1 cellular context compared by ENCODE assay signal in genomic region chr19:1725100-1726064, GRCh38.
A peak's percentile ranks its signal among the peaks of the same experiment; 100 is the strongest.
TF ChIP-seq lines count a peak whose summit lies in the region.

No MANE protein-coding gene starts in this region.

TF ChIP-seq in HepG2, 621 proteins besides CTCF, POLR2A, EP300 and RAD21 (continued from another document):
- TF ChIP-seq ZUFSP (CRISPR knock-in tag; IDR thresholded peaks at IDR 0.05; ENCODE audit: borderline replicate concordance) (no peak), NFYC (CRISPR knock-in tag; IDR thresholded peaks at IDR 0.05) (peak; percentile 40; the same call in 1 of the 2 replicates), ZBTB40 (IDR thresholded peaks at IDR 0.05) (no peak), ZBTB40 (CRISPR knock-in tag; IDR thresholded peaks at IDR 0.05) (peak; percentile 82; the same call in 1 of the 2 replicates), ZFP82 (CRISPR knock-in tag; IDR thresholded peaks at IDR 0.05; ENCODE audit: borderline replicate concordance) (no peak), MYC (CRISPR knock-in tag; IDR thresholded peaks at IDR 0.05; ENCODE audit: borderline replicate concordance) (peak; percentile 26; the same call in 1 of the 2 replicates), ZNF441 (CRISPR knock-in tag; IDR thresholded peaks at IDR 0.05; ENCODE audit: borderline replicate concordance) (0 out of 2 replicates have a peak, but pooled peaks have one; percentile 30), ZNF431 (CRISPR knock-in tag; IDR thresholded peaks at IDR 0.05; ENCODE audit: borderline replicate concordance, low read depth) (no peak), ARNT (IDR thresholded peaks at IDR 0.05) (no peak), HDAC1 (CRISPR knock-in tag; IDR thresholded peaks at IDR 0.05) (0 out of 2 replicates have a peak, but pooled peaks have one; percentile 41), SAFB2 (CRISPR knock-in tag; IDR thresholded peaks at IDR 0.05; ENCODE audit: borderline replicate concordance, low read depth) (no peak), PRDM4 (CRISPR knock-in tag; IDR thresholded peaks at IDR 0.05; ENCODE audit: borderline replicate concordance) (no peak), ONECUT2 (CRISPR knock-in tag; IDR thresholded peaks at IDR 0.05) (peak; percentile 90), ETV5 (CRISPR knock-in tag; IDR thresholded peaks at IDR 0.05; ENCODE audit: borderline replicate concordance) (peak; percentile 61; the same call in 1 of the 2 replicates), HHEX (CRISPR knock-in tag; IDR thresholded peaks at IDR 0.05) (no peak), ELF1 (CRISPR knock-in tag; IDR thresholded peaks at IDR 0.05) (peak; percentile 62), PRPF4 (IDR thresholded peaks at IDR 0.05; ENCODE audit: low read depth, low read length, poor library complexity, severe bottlenecking) (no peak), CREM (IDR thresholded peaks at IDR 0.05) (no peak), CREM (CRISPR knock-in tag; IDR thresholded peaks at IDR 0.05) (no peak), PHF21A (CRISPR knock-in tag; IDR thresholded peaks at IDR 0.05) (0 out of 2 replicates have a peak, but pooled peaks have one; percentile 45), GABPA (IDR thresholded peaks at IDR 0.05; ENCODE audit: low read depth, low read length) (no peak), GABPA (CRISPR knock-in tag; IDR thresholded peaks at IDR 0.05; ENCODE audit: low read depth) (peak; percentile 32; the same call in 1 of the 2 replicates), CCDC6 (CRISPR knock-in tag; IDR thresholded peaks at IDR 0.05) (no peak), ZNF784 (CRISPR knock-in tag; IDR thresholded peaks at IDR 0.05; ENCODE audit: borderline replicate concordance) (no peak), JDP2 (CRISPR knock-in tag; IDR thresholded peaks at IDR 0.05; ENCODE audit: borderline replicate concordance) (no peak), MAX (IDR thresholded peaks at IDR 0.05) (peak; percentile 79), HOXA7 (CRISPR knock-in tag; IDR thresholded peaks at IDR 0.05) (no peak), ZNF224 (CRISPR knock-in tag; IDR thresholded peaks at IDR 0.05) (no peak), AHR (CRISPR knock-in tag; IDR thresholded peaks at IDR 0.05) (no peak), ZBTB7A (CRISPR knock-in tag; IDR thresholded peaks at IDR 0.05) (no peak), FOSL1 (CRISPR knock-in tag; IDR thresholded peaks at IDR 0.05; ENCODE audit: borderline replicate concordance) (no peak)
- TF ChIP-seq, protein P1, sequence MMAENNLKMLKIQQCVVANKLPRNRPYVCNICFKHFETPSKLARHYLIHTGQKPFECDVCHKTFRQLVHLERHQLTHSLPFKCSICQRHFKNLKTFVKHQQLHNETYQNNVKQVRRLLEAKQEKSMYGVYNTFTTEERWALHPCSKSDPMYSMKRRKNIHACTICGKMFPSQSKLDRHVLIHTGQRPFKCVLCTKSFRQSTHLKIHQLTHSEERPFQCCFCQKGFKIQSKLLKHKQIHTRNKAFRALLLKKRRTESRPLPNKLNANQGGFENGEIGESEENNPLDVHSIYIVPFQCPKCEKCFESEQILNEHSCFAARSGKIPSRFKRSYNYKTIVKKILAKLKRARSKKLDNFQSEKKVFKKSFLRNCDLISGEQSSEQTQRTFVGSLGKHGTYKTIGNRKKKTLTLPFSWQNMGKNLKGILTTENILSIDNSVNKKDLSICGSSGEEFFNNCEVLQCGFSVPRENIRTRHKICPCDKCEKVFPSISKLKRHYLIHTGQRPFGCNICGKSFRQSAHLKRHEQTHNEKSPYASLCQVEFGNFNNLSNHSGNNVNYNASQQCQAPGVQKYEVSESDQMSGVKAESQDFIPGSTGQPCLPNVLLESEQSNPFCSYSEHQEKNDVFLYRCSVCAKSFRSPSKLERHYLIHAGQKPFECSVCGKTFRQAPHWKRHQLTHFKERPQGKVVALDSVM (CRISPR knock-in tag; IDR thresholded peaks at IDR 0.05): peak; percentile 93
- TF ChIP-seq, protein P2, sequence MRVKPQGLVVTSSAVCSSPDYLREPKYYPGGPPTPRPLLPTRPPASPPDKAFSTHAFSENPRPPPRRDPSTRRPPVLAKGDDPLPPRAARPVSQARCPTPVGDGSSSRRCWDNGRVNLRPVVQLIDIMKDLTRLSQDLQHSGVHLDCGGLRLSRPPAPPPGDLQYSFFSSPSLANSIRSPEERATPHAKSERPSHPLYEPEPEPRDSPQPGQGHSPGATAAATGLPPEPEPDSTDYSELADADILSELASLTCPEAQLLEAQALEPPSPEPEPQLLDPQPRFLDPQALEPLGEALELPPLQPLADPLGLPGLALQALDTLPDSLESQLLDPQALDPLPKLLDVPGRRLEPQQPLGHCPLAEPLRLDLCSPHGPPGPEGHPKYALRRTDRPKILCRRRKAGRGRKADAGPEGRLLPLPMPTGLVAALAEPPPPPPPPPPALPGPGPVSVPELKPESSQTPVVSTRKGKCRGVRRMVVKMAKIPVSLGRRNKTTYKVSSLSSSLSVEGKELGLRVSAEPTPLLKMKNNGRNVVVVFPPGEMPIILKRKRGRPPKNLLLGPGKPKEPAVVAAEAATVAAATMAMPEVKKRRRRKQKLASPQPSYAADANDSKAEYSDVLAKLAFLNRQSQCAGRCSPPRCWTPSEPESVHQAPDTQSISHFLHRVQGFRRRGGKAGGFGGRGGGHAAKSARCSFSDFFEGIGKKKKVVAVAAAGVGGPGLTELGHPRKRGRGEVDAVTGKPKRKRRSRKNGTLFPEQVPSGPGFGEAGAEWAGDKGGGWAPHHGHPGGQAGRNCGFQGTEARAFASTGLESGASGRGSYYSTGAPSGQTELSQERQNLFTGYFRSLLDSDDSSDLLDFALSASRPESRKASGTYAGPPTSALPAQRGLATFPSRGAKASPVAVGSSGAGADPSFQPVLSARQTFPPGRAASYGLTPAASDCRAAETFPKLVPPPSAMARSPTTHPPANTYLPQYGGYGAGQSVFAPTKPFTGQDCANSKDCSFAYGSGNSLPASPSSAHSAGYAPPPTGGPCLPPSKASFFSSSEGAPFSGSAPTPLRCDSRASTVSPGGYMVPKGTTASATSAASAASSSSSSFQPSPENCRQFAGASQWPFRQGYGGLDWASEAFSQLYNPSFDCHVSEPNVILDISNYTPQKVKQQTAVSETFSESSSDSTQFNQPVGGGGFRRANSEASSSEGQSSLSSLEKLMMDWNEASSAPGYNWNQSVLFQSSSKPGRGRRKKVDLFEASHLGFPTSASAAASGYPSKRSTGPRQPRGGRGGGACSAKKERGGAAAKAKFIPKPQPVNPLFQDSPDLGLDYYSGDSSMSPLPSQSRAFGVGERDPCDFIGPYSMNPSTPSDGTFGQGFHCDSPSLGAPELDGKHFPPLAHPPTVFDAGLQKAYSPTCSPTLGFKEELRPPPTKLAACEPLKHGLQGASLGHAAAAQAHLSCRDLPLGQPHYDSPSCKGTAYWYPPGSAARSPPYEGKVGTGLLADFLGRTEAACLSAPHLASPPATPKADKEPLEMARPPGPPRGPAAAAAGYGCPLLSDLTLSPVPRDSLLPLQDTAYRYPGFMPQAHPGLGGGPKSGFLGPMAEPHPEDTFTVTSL (CRISPR knock-in tag; IDR thresholded peaks at IDR 0.05; ENCODE audit: borderline replicate concordance): no peak
- TF ChIP-seq, protein P3, sequence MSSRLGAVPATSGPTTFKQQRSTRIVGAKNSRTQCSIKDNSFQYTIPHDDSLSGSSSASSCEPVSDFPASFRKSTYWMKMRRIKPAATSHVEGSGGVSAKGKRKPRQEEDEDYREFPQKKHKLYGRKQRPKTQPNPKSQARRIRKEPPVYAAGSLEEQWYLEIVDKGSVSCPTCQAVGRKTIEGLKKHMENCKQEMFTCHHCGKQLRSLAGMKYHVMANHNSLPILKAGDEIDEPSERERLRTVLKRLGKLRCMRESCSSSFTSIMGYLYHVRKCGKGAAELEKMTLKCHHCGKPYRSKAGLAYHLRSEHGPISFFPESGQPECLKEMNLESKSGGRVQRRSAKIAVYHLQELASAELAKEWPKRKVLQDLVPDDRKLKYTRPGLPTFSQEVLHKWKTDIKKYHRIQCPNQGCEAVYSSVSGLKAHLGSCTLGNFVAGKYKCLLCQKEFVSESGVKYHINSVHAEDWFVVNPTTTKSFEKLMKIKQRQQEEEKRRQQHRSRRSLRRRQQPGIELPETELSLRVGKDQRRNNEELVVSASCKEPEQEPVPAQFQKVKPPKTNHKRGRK (CRISPR knock-in tag; IDR thresholded peaks at IDR 0.05): no peak
